In genomic region chr1:19313961-19314882, GRCh38 we compare ENCODE assay signal across 12 cellular contexts. TPM values are rescaled to one million over a fixed set of nuclear protein-coding genes. Genes with fewer than 3 reads are reported as not detected.
DNase-seq lines count a peak whose midpoint lies in the region; ATAC-seq and TF ChIP-seq lines count a peak whose summit lies in the region.
"Had no signal": no experiment of that assay in that cellular context is flagged by ENCODE, and none has a peak within 500 bp of the region (broad histone marks: within the 10 kb centered on the region; RNA-seq: fewer than 3 reads in every experiment).

No MANE protein-coding gene starts in this region.

- peak overlapping the region; percentile 91 for H3K27ac ChIP-seq in OCI-LY7 (ENCODE audit: low read depth, low read length, poor library complexity, severe bottlenecking)
- H3K27ac ChIP-seq in hepatocyte = no peak overlapping the region
- H3K27ac ChIP-seq in caudate nucleus (ENCODE audit: low read depth, low read length) = no peak overlapping the region

- no TSS peak for BruUV-seq in OCI-LY7 (replicated peaks; lab: Mats Ljungman, UMichigan)

- TF ChIP-seq CTCF in OCI-LY7 (conservative IDR thresholded peaks at IDR 0.05; ENCODE audit: low read length) (no peak), hepatocyte (IDR thresholded peaks at IDR 0.05; ENCODE audit: poor library complexity) (no peak), type B pancreatic cell (conservative IDR thresholded peaks at IDR 0.05) (no peak), glutamatergic neuron (IDR thresholded peaks at IDR 0.05; ENCODE audit: partially characterized antibody, unreplicated experiment) (no peak)

- 95% methylated on average over 10 of the region's 10 CpGs for whole genome bisulfite sequencing in hepatocyte (ENCODE audit: low lambda C conversion rate, missing lambda C conversion rate)

- no peaks in the 10 kb centered on the region for H3K9me3 Mint-ChIP-seq in activated T-cell treated with anti-CD3 and anti-CD28 coated beads, Interleukin-2, amount 50 U/mL, for 24 hours
- H3K9me3 Mint-ChIP-seq in activated T-cell treated with anti-CD3 and anti-CD28 coated beads, Interleukin-2, amount 50 U/mL, for 72 hours = no peaks in the 10 kb centered on the region
- no peaks in the 10 kb centered on the region for H3K9me3 Mint-ChIP-seq in type B pancreatic cell
- no peaks in the 10 kb centered on the region for H3K9me3 Mint-ChIP-seq in immature natural killer cell
- H3K9me3 Mint-ChIP-seq in glutamatergic neuron (ENCODE audit: unreplicated experiment) = peaks cover 16% of the 10 kb centered on the region

- peaks cover 11% of the 10 kb centered on the region for H3K36me3 Mint-ChIP-seq in activated T-cell treated with anti-CD3 and anti-CD28 coated beads, Interleukin-2, amount 50 U/mL, for 24 hours (ENCODE audit: low read depth)
- peaks cover 0 to 3% of the 10 kb centered on the region in 2 donors for H3K36me3 Mint-ChIP-seq in activated T-cell treated with anti-CD3 and anti-CD28 coated beads, Interleukin-2, amount 50 U/mL, for 72 hours (ENCODE audit: insufficient read depth in 2 of 2)
- H3K36me3 Mint-ChIP-seq in type B pancreatic cell (peaks cover 9% of the 10 kb centered on the region), immature natural killer cell (peaks cover 0 to 8% (median 8%) of the 10 kb centered on the region in 3 donors), glutamatergic neuron (ENCODE audit: unreplicated experiment) (no peaks in the 10 kb centered on the region)

- H3K4me3 Mint-ChIP-seq in activated T-cell treated with anti-CD3 and anti-CD28 coated beads, Interleukin-2, amount 50 U/mL, for 24 hours = no peak overlapping the region
- H3K4me3 Mint-ChIP-seq in activated T-cell treated with anti-CD3 and anti-CD28 coated beads, Interleukin-2, amount 50 U/mL, for 72 hours = no peak overlapping the region
- H3K4me3 Mint-ChIP-seq in type B pancreatic cell = peak overlapping the region; percentile 87
- peak overlapping the region in 2 of 5 donors; percentile 8 to 79 for H3K4me3 Mint-ChIP-seq in immature natural killer cell
- H3K4me3 Mint-ChIP-seq in glutamatergic neuron (ENCODE audit: unreplicated experiment) = no peak overlapping the region

- H2AFZ ChIP-seq in OCI-LY7 (ENCODE audit: low read length) (no peak overlapping the region), hepatocyte (no peak overlapping the region)

- peaks cover 62% of the 10 kb centered on the region for H3K4me1 ChIP-seq in OCI-LY7 (ENCODE audit: insufficient read depth, low read length, poor library complexity, severe bottlenecking)
- H3K4me1 ChIP-seq in hepatocyte (ENCODE audit: insufficient read depth) = peaks cover 5% of the 10 kb centered on the region

- H3K4me3 ChIP-seq in OCI-LY7 (ENCODE audit: low read depth, low read length, poor library complexity, severe bottlenecking) (peak overlapping the region; percentile 82), hepatocyte (no peak overlapping the region)

- H3K4me1 Mint-ChIP-seq in activated T-cell treated with anti-CD3 and anti-CD28 coated beads, Interleukin-2, amount 50 U/mL, for 24 hours (ENCODE audit: low read depth) = peaks cover 43% of the 10 kb centered on the region
- H3K4me1 Mint-ChIP-seq in activated T-cell treated with anti-CD3 and anti-CD28 coated beads, Interleukin-2, amount 50 U/mL, for 72 hours (ENCODE audit: low read depth) = peaks cover 48% of the 10 kb centered on the region
- H3K4me1 Mint-ChIP-seq in type B pancreatic cell (ENCODE audit: unreplicated experiment) = peaks cover 15% of the 10 kb centered on the region
- peaks cover 39 to 43% of the 10 kb centered on the region in 2 donors for H3K4me1 Mint-ChIP-seq in immature natural killer cell
- peaks cover 30% of the 10 kb centered on the region for H3K4me1 Mint-ChIP-seq in glutamatergic neuron (ENCODE audit: low read depth, unreplicated experiment)

- no peak for ATAC-seq in activated T-cell treated with anti-CD3 and anti-CD28 coated beads, Interleukin-2, amount 50 U/mL, for 72 hours (replicated peaks in 1 of 2)

- H4K20me1 ChIP-seq in OCI-LY7 (ENCODE audit: insufficient read depth, low read length) (no peaks in the 10 kb centered on the region), hepatocyte (ENCODE audit: insufficient read depth, poor library complexity, severe bottlenecking) (peaks cover 5% of the 10 kb centered on the region)

- no peaks in the 10 kb centered on the region for H3K27me3 ChIP-seq in hepatocyte
- H3K27me3 ChIP-seq: tibial nerve had no signal

- H3K9me3 ChIP-seq in OCI-LY7 (ENCODE audit: low read length) (no peaks in the 10 kb centered on the region), hepatocyte (ENCODE audit: low read depth) (no peaks in the 10 kb centered on the region)
- H3K9me3 ChIP-seq: tibial nerve had no signal

- peak; percentile 29 for DNase-seq in activated T-cell treated with anti-CD3 and anti-CD28 coated beads, Interleukin-2, amount 50 U/mL, for 24 hours
- DNase-seq in activated T-cell treated with anti-CD3 and anti-CD28 coated beads, Interleukin-2, amount 50 U/mL, for 72 hours = no peak
- DNase-seq in OCI-LY7 (ENCODE audit: low spot score) (peak; percentile 68), hepatocyte (ENCODE audit: low spot score) (no peak), type B pancreatic cell (ENCODE audit: extremely low spot score, unreplicated experiment) (no peak), immature natural killer cell (no peak), glutamatergic neuron (no peak), caudate nucleus (lab: John Stamatoyannopoulos, UW) (no peak)
- DNase-seq: effector CD4-positive, alpha-beta T cell; midbrain; posterior cingulate gyrus had no signal

- POLR2A ChIA-PET in OCI-LY7 (lab: Charles Lee) = no interaction called here

- H3K36me3 ChIP-seq in OCI-LY7 (ENCODE audit: insufficient read depth, low read length) = peaks cover 12% of the 10 kb centered on the region
- H3K36me3 ChIP-seq in hepatocyte (replicated peaks; ENCODE audit: insufficient read depth, low read depth) = no peaks in the 10 kb centered on the region

- H3K4me2 ChIP-seq in OCI-LY7 (ENCODE audit: low read length) (peak overlapping the region; percentile 88), hepatocyte (peak overlapping the region; percentile 93)

- H3K27ac Mint-ChIP-seq in activated T-cell treated with anti-CD3 and anti-CD28 coated beads, Interleukin-2, amount 50 U/mL, for 24 hours = no peak overlapping the region
- no peak overlapping the region for H3K27ac Mint-ChIP-seq in activated T-cell treated with anti-CD3 and anti-CD28 coated beads, Interleukin-2, amount 50 U/mL, for 72 hours
- peak overlapping the region; percentile 72 for H3K27ac Mint-ChIP-seq in type B pancreatic cell
- peak overlapping the region in 1 of 6 donors; percentile 35 for H3K27ac Mint-ChIP-seq in immature natural killer cell
- no peak overlapping the region for H3K27ac Mint-ChIP-seq in glutamatergic neuron (ENCODE audit: unreplicated experiment)

- CTCF ChIA-PET in OCI-LY7 (lab: Charles Lee; ENCODE audit: unreplicated experiment) = no interaction called here

- H3K9me2 ChIP-seq in OCI-LY7 (ENCODE audit: insufficient read depth, low read length) (no peaks in the 10 kb centered on the region), hepatocyte (replicated peaks; ENCODE audit: insufficient read depth) (no peaks in the 10 kb centered on the region)

- intact Hi-C loops in OCI-LY7 (cut with micrococcal nuclease; ENCODE audit: unreplicated experiment) = loop anchor here (2.0 kb wide), 1 partner anchor 63 kb away; the partner anchor contains the start of genes EMC1 and MRTO4

- no peaks in the 10 kb centered on the region for H3K27me3 Mint-ChIP-seq in activated T-cell treated with anti-CD3 and anti-CD28 coated beads, Interleukin-2, amount 50 U/mL, for 24 hours
- no peaks in the 10 kb centered on the region for H3K27me3 Mint-ChIP-seq in activated T-cell treated with anti-CD3 and anti-CD28 coated beads, Interleukin-2, amount 50 U/mL, for 72 hours (ENCODE audit: low read depth)
- H3K27me3 Mint-ChIP-seq in type B pancreatic cell = no peaks in the 10 kb centered on the region
- peaks cover 4 to 10% (median 5%) of the 10 kb centered on the region in 3 donors for H3K27me3 Mint-ChIP-seq in immature natural killer cell (ENCODE audit: low read depth in 3 of 3)
- H3K27me3 Mint-ChIP-seq in glutamatergic neuron (ENCODE audit: unreplicated experiment) = peaks cover 9% of the 10 kb centered on the region

- H3K79me2 ChIP-seq in OCI-LY7 (ENCODE audit: insufficient read depth, low read depth, low read length) (peaks cover 18% of the 10 kb centered on the region; the same call in 1 of the 2 replicates), hepatocyte (peaks cover 48% of the 10 kb centered on the region)

RNA-seq across cellular contexts. Expression of gene SLC66A1, which starts 2.1 kb away (rescaled TPM):
- 10 to 100 TPM in 1 of 2 donors, 1 to 10 TPM in 1; 9.5 to 10.5 TPM for total RNA-seq in activated T-cell treated with anti-CD3 and anti-CD28 coated beads, Interleukin-2, amount 50 U/mL, for 72 hours
- total RNA-seq in OCI-LY7 (2014; rRNA removed; shearing (Covaris generic)) = 14.0 and 14.9 TPM in 2 replicates
- 18.9 and 21.0 TPM in 2 replicates for total RNA-seq in OCI-LY7 (2022)
- 28.2 and 35.2 TPM in 2 replicates for total RNA-seq in hepatocyte
- 34.5 and 39.6 TPM in 2 replicates for polyA plus RNA-seq in hepatocyte
- 18.3 and 24.1 TPM in 2 replicates for total RNA-seq in type B pancreatic cell (ENCODE audit: low replicate concordance)
- 10 to 100 TPM in 1 of 3 donors, 1 to 10 TPM in 2; 2.4 to 10.2 (median 3.3) TPM for polyA plus RNA-seq in immature natural killer cell
- 41.1 TPM for total RNA-seq in glutamatergic neuron (ENCODE audit: unreplicated experiment)

RNA-seq across cellular contexts. Expression of gene AKR7A2, which starts 2.3 kb away (rescaled TPM):
- total RNA-seq in activated T-cell treated with anti-CD3 and anti-CD28 coated beads, Interleukin-2, amount 50 U/mL, for 72 hours = 10 to 100 TPM; 31.8 to 41.7 TPM
- 53.9 and 75.2 TPM in 2 replicates for total RNA-seq in OCI-LY7 (2014; rRNA removed; shearing (Covaris generic))
- 54.2 and 59.1 TPM in 2 replicates for total RNA-seq in OCI-LY7 (2022)
- total RNA-seq in hepatocyte = 81.5 and 118 TPM in 2 replicates
- polyA plus RNA-seq in hepatocyte = 108 and 109 TPM in 2 replicates
- 57.2 and 75.2 TPM in 2 replicates for total RNA-seq in type B pancreatic cell (ENCODE audit: low replicate concordance)
- 100 to 1,000 TPM; 130 to 217 (median 153) TPM for polyA plus RNA-seq in immature natural killer cell
- 35.7 TPM for total RNA-seq in glutamatergic neuron (ENCODE audit: unreplicated experiment)

RNA-seq across cellular contexts. Expression of gene AKR7A3, which starts 25.7 kb away (rescaled TPM):
- total RNA-seq in activated T-cell treated with anti-CD3 and anti-CD28 coated beads, Interleukin-2, amount 50 U/mL, for 72 hours = under 1 TPM; 0.35 to 0.46 TPM
- 0.90 and 1.2 TPM in 2 replicates for total RNA-seq in OCI-LY7 (2014; rRNA removed; shearing (Covaris generic))
- 2.0 and 2.6 TPM in 2 replicates for total RNA-seq in OCI-LY7 (2022)
- total RNA-seq in hepatocyte = 1.2 and 2.3 TPM in 2 replicates
- 0.46 and 1.5 TPM in 2 replicates for polyA plus RNA-seq in hepatocyte
- 1.3 and 4.6 TPM in 2 replicates for total RNA-seq in type B pancreatic cell (ENCODE audit: low replicate concordance)
- not detected for polyA plus RNA-seq in immature natural killer cell
- 1.9 TPM for total RNA-seq in glutamatergic neuron (ENCODE audit: unreplicated experiment)

Comparison
In these comparisons a context has a peak if more than half of its experiments do, and no peak if none do; other contexts are left out.
1. DNase-seq: peak in activated T-cell treated with anti-CD3 and anti-CD28 coated beads, Interleukin-2, amount 50 U/mL, for 24 hours (single experiment) and OCI-LY7 (single experiment); none in activated T-cell treated with anti-CD3 and anti-CD28 coated beads, Interleukin-2, amount 50 U/mL, for 72 hours (0 of 2), hepatocyte (single experiment), type B pancreatic cell (single experiment), immature natural killer cell (0 of 3), glutamatergic neuron (single experiment) and caudate nucleus (0 of 61).